ENCODE assay signal across 40 cellular contexts in the genomic region with DNA sequence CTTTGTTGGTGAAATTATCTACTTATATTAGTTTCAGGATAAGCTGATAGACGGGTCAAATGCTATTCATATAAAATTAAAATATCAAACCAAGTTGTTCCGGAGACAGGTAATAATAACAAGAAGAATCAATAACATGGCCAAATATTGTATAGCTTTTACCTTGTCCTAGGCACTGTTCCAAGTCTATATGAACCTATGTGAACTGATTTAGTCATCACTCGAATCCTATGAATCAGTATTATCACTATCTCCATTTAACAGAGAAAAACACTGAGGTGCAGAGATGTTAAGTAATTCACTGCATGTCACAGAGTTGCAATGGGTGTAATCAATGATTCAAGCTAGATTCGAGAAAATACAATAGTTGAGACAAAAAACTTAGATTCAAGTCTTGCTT.
"Had no signal": no experiment of that assay in that cellular context is flagged by ENCODE, and none has a peak within 500 bp of the region (broad histone marks: within the 10 kb centered on the region; RNA-seq: fewer than 3 reads in every experiment).

No MANE protein-coding gene starts in this region.

- H3K27me3 ChIP-seq: adrenal gland, body of pancreas, brain microvascular endothelial cell, breast epithelium, cardiac muscle cell had no signal

- H3K27ac Mint-ChIP-seq: activated B cell treated with CpG ODN at 0.5 μM for 24 hours; activated CD4-positive, alpha-beta memory T cell treated with anti-CD3 and anti-CD28 coated beads for 36 hours; activated CD4-positive, alpha-beta T cell treated with anti-CD3 and anti-CD28 coated beads, Interleukin-2, amount 10 ng/mL, durations not matched to agents 24 days and 14 days; activated CD8-positive, alpha-beta T cell treated with anti-CD3 and anti-CD28 coated beads for 36 hours; activated naive CD4-positive, alpha-beta T cell treated with anti-CD3 and anti-CD28 coated beads for 36 hours; activated naive CD4-positive, alpha-beta T cell treated with anti-CD3 and anti-CD28 coated beads, Interleukin-2, amount 50 U/mL, for 72 hours; activated naive CD8-positive, alpha-beta T cell treated with anti-CD3 and anti-CD28 coated beads for 36 hours; activated T-cell treated with anti-CD3 and anti-CD28 coated beads, Interleukin-2, amount 50 U/mL, for 72 hours; activated T-helper 1 cell treated with anti-CD3 and anti-CD28 coated beads, Interleukin-12 subunit alpha, Interleukin-12 subunit beta, Interleukin-2, Interleukin-4 antibody, amounts not matched to agents 30 ng/mL and 10 ng/mL and 1 ng/mL, durations not matched to agents 14 hours and 24 hours and 36 hours; activated T-helper 17 cell treated with anti-CD3 and anti-CD28 coated beads, Interleukin-2, amount 50 U/mL, for 72 hours; T-helper 1 cell treated with Interleukin-12 subunit alpha and Interleukin-12 subunit beta and Interleukin-4 antibody, amounts not matched to agents 30 μg/mL and 1 μg/mL, for 36 hours; T-helper 2 cell treated with Interferon-gamma antibody and Interleukin-4, amounts not matched to agents 5 μg/mL and 100 μg/mL, for 36 hours had no signal

- ATAC-seq: activated CD8-positive, alpha-beta T cell treated with anti-CD3 and anti-CD28 coated beads for 36 hours; activated naive CD4-positive, alpha-beta T cell treated with anti-CD3 and anti-CD28 coated beads, Interleukin-2, amount 50 U/mL, for 72 hours; activated T-cell treated with anti-CD3 and anti-CD28 coated beads, Interleukin-2, amount 50 U/mL, for 4 hours; activated T-cell treated with anti-CD3 and anti-CD28 coated beads, Interleukin-2, amount 50 U/mL, for 72 hours; activated T-helper 17 cell treated with anti-CD3 and anti-CD28 coated beads, Interleukin-2, amount 50 U/mL, for 72 hours; body of pancreas had no signal

- H3K9me3 Mint-ChIP-seq: activated CD8-positive, alpha-beta T cell treated with anti-CD3 and anti-CD28 coated beads for 36 hours; central memory CD8-positive, alpha-beta T cell had no signal

- H3K27ac ChIP-seq: adrenal gland, body of pancreas, brain microvascular endothelial cell, breast epithelium, cardiac muscle cell, VCaP had no signal

- H3K9me3 ChIP-seq: adrenal gland, body of pancreas, breast epithelium had no signal

- H3K27me3 Mint-ChIP-seq: activated CD4-positive, alpha-beta memory T cell treated with anti-CD3 and anti-CD28 coated beads for 36 hours; activated CD8-positive, alpha-beta T cell treated with anti-CD3 and anti-CD28 coated beads for 36 hours; activated naive CD8-positive, alpha-beta T cell treated with anti-CD3 and anti-CD28 coated beads for 36 hours; activated T-helper 17 cell treated with anti-CD3 and anti-CD28 coated beads, Interleukin-2, amount 50 U/mL, for 72 hours; central memory CD8-positive, alpha-beta T cell had no signal

- H3K4me3 Mint-ChIP-seq: activated B cell treated with CpG ODN at 0.5 μM for 24 hours; activated CD4-positive, alpha-beta memory T cell treated with anti-CD3 and anti-CD28 coated beads for 36 hours; activated CD4-positive, alpha-beta T cell treated with anti-CD3 and anti-CD28 coated beads, Interleukin-2, amount 10 ng/mL, durations not matched to agents 24 days and 14 days; activated CD8-positive, alpha-beta T cell treated with anti-CD3 and anti-CD28 coated beads for 36 hours; activated naive CD4-positive, alpha-beta T cell treated with anti-CD3 and anti-CD28 coated beads for 36 hours; activated naive CD8-positive, alpha-beta T cell treated with anti-CD3 and anti-CD28 coated beads for 36 hours; activated T-cell treated with anti-CD3 and anti-CD28 coated beads, Interleukin-2, amount 50 U/mL, for 4 hours; activated T-cell treated with anti-CD3 and anti-CD28 coated beads, Interleukin-2, amount 50 U/mL, for 72 hours; activated T-helper 1 cell treated with anti-CD3 and anti-CD28 coated beads, Interleukin-12 subunit alpha, Interleukin-12 subunit beta, Interleukin-2, Interleukin-4 antibody, amounts not matched to agents 30 ng/mL and 10 ng/mL and 1 ng/mL, durations not matched to agents 14 hours and 24 hours and 36 hours; activated T-helper 17 cell treated with anti-CD3 and anti-CD28 coated beads, Interleukin-2, amount 50 U/mL, for 72 hours; central memory CD8-positive, alpha-beta T cell; T-helper 1 cell treated with Interleukin-12 subunit alpha and Interleukin-12 subunit beta and Interleukin-4 antibody, amounts not matched to agents 30 μg/mL and 1 μg/mL, for 36 hours; T-helper 2 cell treated with Interferon-gamma antibody and Interleukin-4, amounts not matched to agents 5 μg/mL and 100 μg/mL, for 36 hours had no signal

- H3K36me3 ChIP-seq: adrenal gland, brain microvascular endothelial cell, breast epithelium, cardiac muscle cell had no signal

- H3K4me3 ChIP-seq: adrenal gland, body of pancreas, breast epithelium, cardiac muscle cell had no signal

- FAIRE-seq: astrocyte, TTC549 had no signal

- DNase-seq: activated B cell treated with CpG ODN at 0.5 μM for 24 hours; activated CD4-positive, alpha-beta memory T cell treated with anti-CD3 and anti-CD28 coated beads for 36 hours; activated CD4-positive, alpha-beta T cell treated with anti-CD3 and anti-CD28 coated beads for 4 hours; activated CD4-positive, alpha-beta T cell treated with anti-CD3 and anti-CD28 coated beads, Interleukin-2, amount 10 ng/mL, durations not matched to agents 24 days and 14 days; activated CD4-positive, alpha-beta T cell treated with anti-CD3 and anti-CD28 coated beads, Interleukin-2, amount 50 U/mL, for 1 hour; activated CD4-positive, alpha-beta T cell treated with anti-CD3 and anti-CD28 coated beads, Interleukin-2, amount 50 U/mL, for 4 hours; activated CD4-positive, CD25-positive, alpha-beta regulatory T cell treated with anti-CD3 and anti-CD28 coated beads, Interleukin-2, amount 50 U/mL, for 72 hours; activated CD8-positive, alpha-beta memory T cell treated with anti-CD3 and anti-CD28 coated beads, Interleukin-2, amount 50 U/mL, for 4 hours; activated CD8-positive, alpha-beta T cell treated with anti-CD3 and anti-CD28 coated beads for 36 hours; activated effector memory CD4-positive, alpha-beta T cell treated with anti-CD3 and anti-CD28 coated beads, Interleukin-2, amount 50 U/mL, for 16 hours; activated gamma-delta T cell treated with Interleukin-2 at 50 U/mL for 16 hours; activated naive CD4-positive, alpha-beta T cell; activated naive CD4-positive, alpha-beta T cell treated with anti-CD3 and anti-CD28 coated beads for 36 hours; activated naive CD4-positive, alpha-beta T cell treated with anti-CD3 and anti-CD28 coated beads, Interleukin-2, amount 50 U/mL, for 16 hours; activated naive CD8-positive, alpha-beta T cell treated with anti-CD3 and anti-CD28 coated beads for 36 hours; activated T-cell treated with anti-CD3 and anti-CD28 coated beads for 4 hours; activated T-cell treated with anti-CD3 and anti-CD28 coated beads, Interleukin-2, amount 50 U/mL, for 1 hour; activated T-cell treated with anti-CD3 and anti-CD28 coated beads, Interleukin-2, amount 50 U/mL, for 4 hours; activated T-cell treated with anti-CD3 and anti-CD28 coated beads, Interleukin-2, amount 50 U/mL, for 72 hours; adrenal gland; amniotic stem cell; aorta; body of pancreas; brain microvascular endothelial cell; caudate nucleus; cerebellar nuclear complex; T-helper 1 cell; T-helper 2 cell; T-helper 9 cell had no signal

- H3K4me1 ChIP-seq: breast epithelium had no signal

- H3K4me1 Mint-ChIP-seq: activated B cell treated with CpG ODN at 0.5 μM for 24 hours; activated naive CD8-positive, alpha-beta T cell treated with anti-CD3 and anti-CD28 coated beads for 36 hours; central memory CD8-positive, alpha-beta T cell had no signal

- H3K36me3 Mint-ChIP-seq: activated CD4-positive, alpha-beta memory T cell treated with anti-CD3 and anti-CD28 coated beads for 36 hours had no signal
